In genomic region chr18:31512203-31512764, GRCh38 we compare ENCODE assay signal across 12 cellular contexts. TPM values are rescaled to one million over a fixed set of nuclear protein-coding genes. Genes with fewer than 3 reads are reported as not detected.
DNase-seq lines count a peak whose midpoint lies in the region; ATAC-seq, FAIRE-seq and TF ChIP-seq lines count a peak whose summit lies in the region.
"Had no signal": no experiment of that assay in that cellular context is flagged by ENCODE, and none has a peak within 500 bp of the region (broad histone marks: within the 10 kb centered on the region; RNA-seq: fewer than 3 reads in every experiment).

No MANE protein-coding gene starts in this region.

- no peak for ATAC-seq in GM18520 (IDR thresholded peaks at IDR 0.05; ENCODE audit: unreplicated experiment)
- no peak for ATAC-seq in left lobe of liver

- CTCF ChIA-PET in RWPE1 (lab: Yijun Ruan, JAX), result no interaction called here
- CTCF ChIA-PET in activated naive CD4-positive, alpha-beta T cell treated with anti-CD3 and anti-CD28 coated beads, Interleukin-2, amount 10 ng/mL, durations not matched to agents 7 days and 5 days (lab: Charles Lee), result no interaction called here

- no peaks in the 10 kb centered on the region for H3K4me1 Mint-ChIP-seq in activated naive CD4-positive, alpha-beta T cell treated with anti-CD3 and anti-CD28 coated beads, Interleukin-2, amount 10 ng/mL, durations not matched to agents 7 days and 5 days

- no peaks in the 10 kb centered on the region for H3K36me3 Mint-ChIP-seq in activated naive CD4-positive, alpha-beta T cell treated with anti-CD3 and anti-CD28 coated beads, Interleukin-2, amount 10 ng/mL, durations not matched to agents 7 days and 5 days

- H3K9me3 ChIP-seq in parathyroid adenoma (ENCODE audit: control insufficient read depth, low read length), result no peaks in the 10 kb centered on the region
- H3K9me3 ChIP-seq: thoracic aorta had no signal

- H3K4me3 Mint-ChIP-seq in activated naive CD4-positive, alpha-beta T cell treated with anti-CD3 and anti-CD28 coated beads, Interleukin-2, amount 10 ng/mL, durations not matched to agents 7 days and 5 days, result no peak overlapping the region
- H3K4me3 Mint-ChIP-seq: activated T-helper 1 cell treated with anti-CD3 and anti-CD28 coated beads, Interleukin-12 subunit alpha, Interleukin-12 subunit beta, Interleukin-2, Interleukin-4 antibody, amounts not matched to agents 30 ng/mL and 10 ng/mL and 1 ng/mL, durations not matched to agents 14 hours and 24 hours and 36 hours had no signal

- no peak overlapping the region for H3K4me2 ChIP-seq in parathyroid adenoma (ENCODE audit: low read length)

- peaks cover 24% of the 10 kb centered on the region for H3K79me2 ChIP-seq in parathyroid adenoma

- no peaks in the 10 kb centered on the region for H3K36me3 ChIP-seq in parathyroid adenoma (ENCODE audit: control insufficient read depth, insufficient read depth, low read length)
- H3K36me3 ChIP-seq: thoracic aorta had no signal

- no peak overlapping the region for H2AFZ ChIP-seq in parathyroid adenoma

- no peak overlapping the region for H3K4me3 ChIP-seq in fibroblast of pulmonary artery (replicated peaks; ENCODE audit: low read depth, low read length)
- H3K4me3 ChIP-seq in parathyroid adenoma (ENCODE audit: low read depth, low read length), result no peak overlapping the region
- H3K4me3 ChIP-seq: thoracic aorta had no signal

- H3K27ac Mint-ChIP-seq in activated naive CD4-positive, alpha-beta T cell treated with anti-CD3 and anti-CD28 coated beads, Interleukin-2, amount 10 ng/mL, durations not matched to agents 7 days and 5 days, result no peak overlapping the region
- H3K27ac Mint-ChIP-seq: activated T-helper 1 cell treated with anti-CD3 and anti-CD28 coated beads, Interleukin-12 subunit alpha, Interleukin-12 subunit beta, Interleukin-2, Interleukin-4 antibody, amounts not matched to agents 30 ng/mL and 10 ng/mL and 1 ng/mL, durations not matched to agents 14 hours and 24 hours and 36 hours had no signal

- H3K27ac ChIP-seq in RWPE1, result peak overlapping the region; percentile 77
- peak overlapping the region; percentile 5 for H3K27ac ChIP-seq in parathyroid adenoma
- H3K27ac ChIP-seq: thoracic aorta had no signal

- no peak for TF ChIP-seq POLR2A in GM12892 (IDR thresholded peaks at IDR 0.05; ENCODE audit: low read depth, low read length)

- POLR2A ChIA-PET in RWPE1 (lab: Yijun Ruan, JAX; ENCODE audit: low non-redundant PET), result no interaction called here

- H3K27me3 Mint-ChIP-seq in activated naive CD4-positive, alpha-beta T cell treated with anti-CD3 and anti-CD28 coated beads, Interleukin-2, amount 10 ng/mL, durations not matched to agents 7 days and 5 days, result no peaks in the 10 kb centered on the region

- no peak overlapping the region for H3K9ac ChIP-seq in parathyroid adenoma

- peak; percentile 1 for DNase-seq in GM04504 (ENCODE audit: low read depth)
- DNase-seq in RWPE1 (ENCODE audit: low spot score), result peak; percentile 79
- peak; percentile 83 for DNase-seq in fibroblast of pulmonary artery (ENCODE audit: low read depth)
- no peak for DNase-seq in GM12892 (ENCODE audit: insufficient read length)
- no peak for DNase-seq in left lobe of liver (ENCODE audit: low spot score)
- DNase-seq in activated naive CD4-positive, alpha-beta T cell treated with anti-CD3 and anti-CD28 coated beads, Interleukin-2, amount 10 ng/mL, durations not matched to agents 7 days and 5 days, result no peak
- DNase-seq: COR-L47; effector memory CD4-positive, alpha-beta T cell had no signal

- TF ChIP-seq CTCF in RWPE1 (conservative IDR thresholded peaks at IDR 0.05; ENCODE audit: low read depth), result no peak
- no peak for TF ChIP-seq CTCF in fibroblast of pulmonary artery (IDR thresholded peaks at IDR 0.05; ENCODE audit: low read length, missing control alignments)
- no peak for TF ChIP-seq CTCF in parathyroid adenoma (IDR thresholded peaks at IDR 0.05)

- H3K9me3 Mint-ChIP-seq in activated naive CD4-positive, alpha-beta T cell treated with anti-CD3 and anti-CD28 coated beads, Interleukin-2, amount 10 ng/mL, durations not matched to agents 7 days and 5 days, result no peaks in the 10 kb centered on the region
- H3K9me3 Mint-ChIP-seq: activated T-helper 1 cell treated with anti-CD3 and anti-CD28 coated beads, Interleukin-12 subunit alpha, Interleukin-12 subunit beta, Interleukin-2, Interleukin-4 antibody, amounts not matched to agents 30 ng/mL and 10 ng/mL and 1 ng/mL, durations not matched to agents 14 hours and 24 hours and 36 hours had no signal

- no peak for FAIRE-seq in GM12892 (lab: Jason Lieb, UNC)

- no peaks in the 10 kb centered on the region for H3K27me3 ChIP-seq in parathyroid adenoma (ENCODE audit: control insufficient read depth, insufficient read depth, low read length)

- peaks cover 44% of the 10 kb centered on the region for H3K4me1 ChIP-seq in parathyroid adenoma

RNA-seq across cellular contexts. Expression of gene DSG2, which starts 14.3 kb away (rescaled TPM):
- polyA plus RNA-seq in GM12892 (2012; ENCODE audit: missing spikeins), result 32.9 TPM
- 10.9 TPM for total RNA-seq in left lobe of liver

Comparison
In these comparisons a context has a peak if more than half of its experiments do, and no peak if none do; other contexts are left out.
1. DNase-seq: peak in GM04504 (single experiment), RWPE1 (single experiment) and fibroblast of pulmonary artery (single experiment); none in GM12892 (single experiment), left lobe of liver (single experiment) and activated naive CD4-positive, alpha-beta T cell treated with anti-CD3 and anti-CD28 coated beads, Interleukin-2, amount 10 ng/mL, durations not matched to agents 7 days and 5 days (single experiment).